In genomic region chr4:170079981-170080380, GRCh38 we compare ENCODE assay signal across 30 cellular contexts. TPM values are rescaled to one million over a fixed set of nuclear protein-coding genes. Genes with fewer than 3 reads are reported as not detected.
"Had no signal": no experiment of that assay in that cellular context is flagged by ENCODE, and none has a peak within 500 bp of the region (broad histone marks: within the 10 kb centered on the region; RNA-seq: fewer than 3 reads in every experiment).

No MANE protein-coding gene starts in this region.

- H3K4me1 Mint-ChIP-seq: stimulated activated effector memory CD8-positive, alpha-beta T cell treated with anti-CD3 and anti-CD28 coated beads, Interleukin-12 subunit alpha, Interleukin-12 subunit beta, amount 100 ng/mL, for 72 hours; T-helper 17 cell had no signal

- H3K27ac Mint-ChIP-seq: activated naive CD4-positive, alpha-beta T cell treated with anti-CD3 and anti-CD28 coated beads for 36 hours; activated T-helper 1 cell treated with anti-CD3 and anti-CD28 coated beads, Interleukin-12 subunit alpha, Interleukin-12 subunit beta, Interleukin-2, Interleukin-4 antibody, amounts not matched to agents 30 ng/mL and 10 ng/mL and 1 ng/mL, durations not matched to agents 14 hours and 24 hours and 36 hours; dendritic cell treated with granulocyte-macrophage colony-stimulating factor and Interleukin-4, amounts not matched to agents 40 ng/mL and 50 ng/mL, for 4 days; endodermal cell; natural killer cell treated with Interleukin-12 subunit alpha and Interleukin-12 subunit beta and Interleukin-15 and Interleukin-18, amount 100 ng/mL, for 72 hours; stimulated activated effector memory CD8-positive, alpha-beta T cell treated with anti-CD3 and anti-CD28 coated beads, Interleukin-12 subunit alpha, Interleukin-12 subunit beta, amount 100 ng/mL, for 72 hours; stimulated activated naive CD8-positive, alpha-beta T cell treated with anti-CD3 and anti-CD28 coated beads, Interleukin-15, Interleukin-2, amounts not matched to agents 100 ng/mL and 50 ng/mL, for 24 hours; T-helper 17 cell; type B pancreatic cell; WTC11 had no signal

- ATAC-seq: esophagus mucosa; natural killer cell treated with Interleukin-12 subunit alpha and Interleukin-12 subunit beta and Interleukin-15 and Interleukin-18, amount 100 ng/mL, for 72 hours; right cardiac atrium; stimulated activated effector memory CD8-positive, alpha-beta T cell treated with anti-CD3 and anti-CD28 coated beads, Interleukin-12 subunit alpha, Interleukin-12 subunit beta, amount 100 ng/mL, for 72 hours; T-helper 17 cell; WTC11 had no signal

- H3K27me3 Mint-ChIP-seq: type B pancreatic cell had no signal

- H3K4me1 ChIP-seq: breast epithelium, left ventricle myocardium inferior, vagina had no signal

- H3K4me3 ChIP-seq: breast epithelium, left ventricle myocardium inferior, lung, vagina had no signal

- H3K4me3 Mint-ChIP-seq: activated naive CD4-positive, alpha-beta T cell treated with anti-CD3 and anti-CD28 coated beads for 36 hours; activated T-helper 1 cell treated with anti-CD3 and anti-CD28 coated beads, Interleukin-12 subunit alpha, Interleukin-12 subunit beta, Interleukin-2, Interleukin-4 antibody, amounts not matched to agents 30 ng/mL and 10 ng/mL and 1 ng/mL, durations not matched to agents 14 hours and 24 hours and 36 hours; dendritic cell treated with granulocyte-macrophage colony-stimulating factor and Interleukin-4, amounts not matched to agents 40 ng/mL and 50 ng/mL, for 4 days; endodermal cell; natural killer cell treated with Interleukin-12 subunit alpha and Interleukin-12 subunit beta and Interleukin-15 and Interleukin-18, amount 100 ng/mL, for 72 hours; stimulated activated effector memory CD8-positive, alpha-beta T cell treated with anti-CD3 and anti-CD28 coated beads, Interleukin-12 subunit alpha, Interleukin-12 subunit beta, amount 100 ng/mL, for 72 hours; stimulated activated naive CD8-positive, alpha-beta T cell treated with anti-CD3 and anti-CD28 coated beads, Interleukin-15, Interleukin-2, amounts not matched to agents 100 ng/mL and 50 ng/mL, for 24 hours; T-helper 17 cell; type B pancreatic cell; WTC11 had no signal

- H3K27ac ChIP-seq: breast epithelium, left ventricle myocardium inferior, vagina had no signal

- H3K9me3 Mint-ChIP-seq: activated naive CD4-positive, alpha-beta T cell treated with anti-CD3 and anti-CD28 coated beads for 36 hours; activated T-helper 1 cell treated with anti-CD3 and anti-CD28 coated beads, Interleukin-12 subunit alpha, Interleukin-12 subunit beta, Interleukin-2, Interleukin-4 antibody, amounts not matched to agents 30 ng/mL and 10 ng/mL and 1 ng/mL, durations not matched to agents 14 hours and 24 hours and 36 hours; dendritic cell treated with granulocyte-macrophage colony-stimulating factor and Interleukin-4, amounts not matched to agents 40 ng/mL and 50 ng/mL, for 4 days; endodermal cell; natural killer cell treated with Interleukin-12 subunit alpha and Interleukin-12 subunit beta and Interleukin-15 and Interleukin-18, amount 100 ng/mL, for 72 hours; stimulated activated naive CD8-positive, alpha-beta T cell treated with anti-CD3 and anti-CD28 coated beads, Interleukin-15, Interleukin-2, amounts not matched to agents 100 ng/mL and 50 ng/mL, for 24 hours; WTC11 had no signal

- H3K9me3 ChIP-seq: breast epithelium, left ventricle myocardium inferior, vagina had no signal

- H3K36me3 Mint-ChIP-seq: natural killer cell treated with Interleukin-12 subunit alpha and Interleukin-12 subunit beta and Interleukin-15 and Interleukin-18, amount 100 ng/mL, for 72 hours; stimulated activated effector memory CD8-positive, alpha-beta T cell treated with anti-CD3 and anti-CD28 coated beads, Interleukin-12 subunit alpha, Interleukin-12 subunit beta, amount 100 ng/mL, for 72 hours had no signal

- DNase-seq: activated CD4-positive, alpha-beta T cell treated with anti-CD3 and anti-CD28 coated beads for 4 hours; activated CD4-positive, alpha-beta T cell treated with anti-CD3 and anti-CD28 coated beads, Interleukin-2, amount 50 U/mL, for 4 hours; activated CD8-positive, alpha-beta memory T cell treated with anti-CD3 and anti-CD28 coated beads for 24 hours; activated effector memory CD4-positive, alpha-beta T cell treated with anti-CD3 and anti-CD28 coated beads, Interleukin-2, amount 50 U/mL, for 16 hours; activated naive CD4-positive, alpha-beta T cell treated with anti-CD3 and anti-CD28 coated beads for 36 hours; amniotic stem cell; central memory CD4-positive, alpha-beta T cell; endodermal cell; glutamatergic neuron; islet precursor cell; left ventricle myocardium inferior; mesendoderm; right cardiac atrium; stimulated activated CD4-positive, alpha-beta T cell treated with anti-CD3 and anti-CD28 coated beads, Interleukin-4, amount 100 ng/mL, for 1 hour; substantia nigra; SW 1271; T-helper 17 cell; T1000 had no signal

- H3K27me3 ChIP-seq: breast epithelium, vagina had no signal

RNA-seq across cellular contexts. Expression of gene AADAT, which starts 9.8 kb away (rescaled TPM):
- total RNA-seq: activated naive CD4-positive, alpha-beta T cell treated with anti-CD3 and anti-CD28 coated beads for 36 hours; activated T-helper 1 cell treated with anti-CD3 and anti-CD28 coated beads, Interleukin-12 subunit alpha, Interleukin-12 subunit beta, Interleukin-2, Interleukin-4 antibody, amounts not matched to agents 30 ng/mL and 10 ng/mL and 1 ng/mL, durations not matched to agents 14 hours and 24 hours and 36 hours; mononuclear cell; natural killer cell treated with Interleukin-12 subunit alpha and Interleukin-12 subunit beta and Interleukin-15 and Interleukin-18, amount 100 ng/mL, for 72 hours; T-helper 17 cell had no signal
